Comparison of ENCODE assay signal across 8 cellular contexts in genomic region chr9:35691325-35691631, GRCh38. TPM values are rescaled to one million over a fixed set of nuclear protein-coding genes. Genes with fewer than 3 reads are reported as not detected.
DNase-seq lines count a peak whose midpoint lies in the region; ATAC-seq and TF ChIP-seq lines count a peak whose summit lies in the region.

No MANE protein-coding gene starts in this region.

- no peaks in the 10 kb centered on the region for H3K4me1 ChIP-seq in uterus

- peak overlapping the region; percentile 87 for H3K27ac Mint-ChIP-seq in activated naive CD4-positive, alpha-beta T cell treated with anti-CD3 and anti-CD28 coated beads, Interleukin-2, amount 50 U/mL, for 24 hours
- peak overlapping the region; percentile 79 for H3K27ac Mint-ChIP-seq in memory B cell

- intact Hi-C loops in uterus (cut with DNase I; ENCODE audit: low total_unique reads) (no loop called here), posterior cingulate gyrus (cut with DNase I) (loop anchor here (5.0 kb wide), 1 partner anchor 36 kb away; no protein-coding TSS in a partner anchor)

- H3K9me3 ChIP-seq in uterus: no peaks in the 10 kb centered on the region

- H3K9me3 Mint-ChIP-seq in activated naive CD4-positive, alpha-beta T cell treated with anti-CD3 and anti-CD28 coated beads, Interleukin-2, amount 50 U/mL, for 24 hours: no peaks in the 10 kb centered on the region
- H3K9me3 Mint-ChIP-seq in memory B cell: no peaks in the 10 kb centered on the region

- no peaks in the 10 kb centered on the region for H3K27me3 Mint-ChIP-seq in activated naive CD4-positive, alpha-beta T cell treated with anti-CD3 and anti-CD28 coated beads, Interleukin-2, amount 50 U/mL, for 24 hours
- H3K27me3 Mint-ChIP-seq in memory B cell: no peaks in the 10 kb centered on the region

- peak; percentile 43 for ATAC-seq in memory B cell (ENCODE audit: low read depth)
- ATAC-seq in HG03439 (IDR thresholded peaks at IDR 0.05; ENCODE audit: unreplicated experiment): no peak

- H3K36me3 Mint-ChIP-seq in activated naive CD4-positive, alpha-beta T cell treated with anti-CD3 and anti-CD28 coated beads, Interleukin-2, amount 50 U/mL, for 24 hours: no peaks in the 10 kb centered on the region
- H3K36me3 Mint-ChIP-seq in memory B cell: no peaks in the 10 kb centered on the region

- peak overlapping the region; percentile 79 for H3K27ac ChIP-seq in brain microvascular endothelial cell
- H3K27ac ChIP-seq in uterus: peak overlapping the region; percentile 93 to 98

- TF ChIP-seq CTCF in brain microvascular endothelial cell (IDR thresholded peaks at IDR 0.05; ENCODE audit: low read depth, low read length, missing control alignments): no peak
- no peak for TF ChIP-seq CTCF in uterus (IDR thresholded peaks at IDR 0.05)

- in situ Hi-C loops in brain microvascular endothelial cell (cut with HindIII; ENCODE audit: low pct_ligation_motif_present, low sequenced_read_pairs): no loop called here

- no peak for TF ChIP-seq POLR2A in uterus (IDR thresholded peaks at IDR 0.05)

- no peaks in the 10 kb centered on the region for H3K27me3 ChIP-seq in brain microvascular endothelial cell (replicated peaks)
- no peaks in the 10 kb centered on the region for H3K27me3 ChIP-seq in uterus

- H3K4me1 Mint-ChIP-seq in activated naive CD4-positive, alpha-beta T cell treated with anti-CD3 and anti-CD28 coated beads, Interleukin-2, amount 50 U/mL, for 24 hours: peaks cover 29% of the 10 kb centered on the region
- H3K4me1 Mint-ChIP-seq in memory B cell: peaks cover 7% of the 10 kb centered on the region

- peaks cover 33% of the 10 kb centered on the region for H3K36me3 ChIP-seq in brain microvascular endothelial cell (replicated peaks)
- H3K36me3 ChIP-seq in uterus: no peaks in the 10 kb centered on the region

- no peak for DNase-seq in activated naive CD4-positive, alpha-beta T cell treated with Interleukin-2 at 50 U/mL for 16 hours
- DNase-seq in brain microvascular endothelial cell (no peak), memory B cell (ENCODE audit: low spot score in 2 of 2) (no peak), uterus (no peak), NCI-H146 treated with DMSO at 0.1 percent for 48 hours (lab: John Stamatoyannopoulos, UW; ENCODE audit: unreplicated experiment) (no peak), posterior cingulate gyrus (no peak)

- H3K4me3 Mint-ChIP-seq in activated naive CD4-positive, alpha-beta T cell treated with anti-CD3 and anti-CD28 coated beads, Interleukin-2, amount 50 U/mL, for 24 hours: peak overlapping the region; percentile 86
- H3K4me3 Mint-ChIP-seq in memory B cell: peak overlapping the region; percentile 95

- H3K4me3 ChIP-seq in brain microvascular endothelial cell (ENCODE audit: low read depth, low read length) (peak overlapping the region; percentile 90), uterus (peak overlapping the region; percentile 57 to 71)

RNA-seq across cellular contexts. Expression of gene TPM2, which starts 1.6 kb away (rescaled TPM):
- total RNA-seq in uterus: 1,000 to 10,000 TPM in 2 of 4 donors, 100 to 1,000 TPM in 2; 491 to 2,682 (median 829) TPM

RNA-seq across cellular contexts. Expression of gene CA9, which starts 17.6 kb away (rescaled TPM):
- under 1 TPM in 1 of 4 donors, not detected in 3; 0.14 TPM for total RNA-seq in uterus

RNA-seq across cellular contexts. Expression of gene ARHGEF39, which starts 26.3 kb away (rescaled TPM):
- total RNA-seq in uterus: 1 to 10 TPM in 3 of 4 donors, not detected in 1; 1.5 to 3.6 (median 2.4) TPM

RNA-seq across cellular contexts. Expression of gene CCDC107, which starts 33.2 kb away (rescaled TPM):
- total RNA-seq in uterus: 100 to 1,000 TPM in 1 of 4 donors, 10 to 100 TPM in 2, 1 to 10 TPM in 1; 9.0 to 120 (median 32.1) TPM

RNA-seq across cellular contexts. Expression of gene RMRP, which starts 33.5 kb away (rescaled TPM):
- total RNA-seq in uterus: over 10,000 TPM in 2 of 4 donors, 1,000 to 10,000 TPM in 2; 2,632 to 57,722 (median 9,015) TPM
